ENCODE assay signal across 27 cellular contexts in genomic region chr5:15387931-15388330, GRCh38.
"Had no signal": no experiment of that assay in that cellular context is flagged by ENCODE, and none has a peak within 500 bp of the region (broad histone marks: within the 10 kb centered on the region; RNA-seq: fewer than 3 reads in every experiment).

No MANE protein-coding gene starts in this region.

- ATAC-seq: stimulated activated effector memory CD8-positive, alpha-beta T cell treated with anti-CD3 and anti-CD28 coated beads, Interleukin-12 subunit alpha, Interleukin-12 subunit beta, amount 100 ng/mL, for 72 hours; stimulated activated memory B cell treated with anti-CD40 and anti-IgM and Interleukin-4, amounts not matched to agents 10 μg/mL and 1 μg/mL and 100 μg/mL, for 72 hours; stimulated activated naive B cell treated with anti-CD40 and anti-IgM and Interleukin-4, amounts not matched to agents 10 μg/mL and 1 μg/mL and 100 μg/mL, for 72 hours; stimulated activated naive CD8-positive, alpha-beta T cell treated with anti-CD3 and anti-CD28 coated beads, Interleukin-15, amount 100 ng/mL, for 72 hours; stimulated activated naive CD8-positive, alpha-beta T cell treated with anti-CD3 and anti-CD28 coated beads, Interleukin-15, Interleukin-2, amounts not matched to agents 100 U/mL and 50 U/mL, for 24 hours; upper lobe of right lung had no signal

- DNase-seq: stimulated activated CD4-positive, alpha-beta T cell treated with anti-CD3 and anti-CD28 coated beads, Interleukin-2, amount 100 ng/mL, for 48 hours; stimulated activated CD4-positive, alpha-beta T cell treated with anti-CD3 and anti-CD28 coated beads, Interleukin-4, amount 100 ng/mL, for 1 hour; stimulated activated CD4-positive, alpha-beta T cell treated with anti-CD3 and anti-CD28 coated beads, Interleukin-4, amount 100 ng/mL, for 24 hours; stimulated activated CD4-positive, alpha-beta T cell treated with anti-CD3 and anti-CD28 coated beads, Interleukin-4, amount 100 ng/mL, for 4 hours; stimulated activated CD8-positive, alpha-beta memory T cell treated with anti-CD3 and anti-CD28 coated beads, Interleukin-4, amount 100 ng/mL, for 48 hours; stimulated activated naive B cell treated with anti-CD40 and anti-IgM and Interleukin-4, amounts not matched to agents 10 μg/mL and 1 μg/mL and 100 μg/mL, for 72 hours; stimulated activated naive CD4-positive, alpha-beta T cell; stimulated activated naive CD4-positive, alpha-beta T cell treated with Interleukin-2 at 50 U/mL for 16 hours; stimulated activated naive CD8-positive, alpha-beta T cell treated with anti-CD3 and anti-CD28 coated beads, Interleukin-15, amount 100 ng/mL, for 72 hours; stimulated activated naive CD8-positive, alpha-beta T cell treated with anti-CD3 and anti-CD28 coated beads, Interleukin-15, Interleukin-2, amounts not matched to agents 100 U/mL and 50 U/mL, for 24 hours; stomach; substantia nigra; testis; thyroid gland; tibial artery; transverse colon; trophoblast cell; upper lobe of left lung; upper lobe of right lung; uterus had no signal

- H3K4me1 ChIP-seq: stomach, suprapubic skin, testis, thyroid gland, transverse colon, upper lobe of left lung, upper lobe of right lung, uterus, vagina had no signal

- FAIRE-seq: urothelium cell line had no signal

- H3K4me3 ChIP-seq: stomach, suprapubic skin, testis, thoracic aorta, thyroid gland, tibial artery, tibial nerve, transverse colon, upper lobe of left lung, upper lobe of right lung, uterus, vagina had no signal

- H3K27ac ChIP-seq: stomach, suprapubic skin, testis, thoracic aorta, thyroid gland, tibial artery, tibial nerve, transverse colon, upper lobe of left lung, upper lobe of right lung, uterus, vagina had no signal

- H3K9me3 ChIP-seq: stomach, suprapubic skin, testis, thoracic aorta, thyroid gland, tibial artery, tibial nerve, transverse colon, upper lobe of left lung, upper lobe of right lung, uterus, vagina had no signal

- H3K27me3 ChIP-seq: suprapubic skin, testis, thyroid gland, tibial artery, tibial nerve, transverse colon, upper lobe of left lung, upper lobe of right lung, uterus, vagina had no signal

- H3K36me3 ChIP-seq: stomach, suprapubic skin, thoracic aorta, thyroid gland, tibial artery, tibial nerve, transverse colon, upper lobe of left lung, upper lobe of right lung, uterus, vagina had no signal
